Comparison of ENCODE assay signal across 2 cellular contexts in genomic region chr20:61508301-61508700, GRCh38.
TF ChIP-seq lines count a peak whose summit lies in the region.

No MANE protein-coding gene starts in this region.

TF ChIP-seq in GM23338, 12 proteins besides CTCF, POLR2A, EP300 and RAD21:
- TF ChIP-seq ETS1 (IDR thresholded peaks at IDR 0.05) (no peak), CREB1 (CRISPR knock-in tag; IDR thresholded peaks at IDR 0.05; ENCODE audit: low read depth) (no peak), JUNB (IDR thresholded peaks at IDR 0.05; ENCODE audit: unreplicated experiment) (no peak), ZNF331 (CRISPR knock-in tag; IDR thresholded peaks at IDR 0.05; ENCODE audit: low read depth) (no peak), STAT1 (IDR thresholded peaks at IDR 0.05; ENCODE audit: unreplicated experiment) (no peak), ZNF462 (CRISPR knock-in tag; IDR thresholded peaks at IDR 0.05) (no peak), NANOG (IDR thresholded peaks at IDR 0.05; ENCODE audit: borderline replicate concordance) (no peak), POLR2AphosphoS5 (IDR thresholded peaks at IDR 0.05; ENCODE audit: low read depth) (no peak), EZH2phosphoT487 (IDR thresholded peaks at IDR 0.05; ENCODE audit: unreplicated experiment) (no peak), ZNF114 (CRISPR knock-in tag; IDR thresholded peaks at IDR 0.05) (no peak), REST (IDR thresholded peaks at IDR 0.05; ENCODE audit: unreplicated experiment) (no peak), EZH2 (IDR thresholded peaks at IDR 0.05; ENCODE audit: low read depth, unreplicated experiment) (no peak)

TF ChIP-seq in H1, 55 proteins besides CTCF, POLR2A, EP300 and RAD21:
- TF ChIP-seq CBX8 (IDR thresholded peaks at IDR 0.05; ENCODE audit: borderline replicate concordance, low read depth, low read length), result no peak
- no peak for TF ChIP-seq ATF3 (IDR thresholded peaks at IDR 0.05; ENCODE audit: insufficient read depth, low read depth, low read length)
- TF ChIP-seq BACH1 (IDR thresholded peaks at IDR 0.05; ENCODE audit: low read length), result no peak
- TF ChIP-seq SIN3A (conservative IDR thresholded peaks at IDR 0.05 in 1 of 2, IDR thresholded peaks at IDR 0.05 in 1 of 2; ENCODE audit: low read depth in 1 of 2, low read length in 2 of 2), result no peak
- TF ChIP-seq FOSL1 (IDR thresholded peaks at IDR 0.05; ENCODE audit: insufficient read depth, low read depth, low read length), result no peak
- no peak for TF ChIP-seq CHD1 (IDR thresholded peaks at IDR 0.05; ENCODE audit: low read depth, low read length)
- no peak for TF ChIP-seq GTF2F1 (IDR thresholded peaks at IDR 0.05; ENCODE audit: borderline replicate concordance, low read depth, low read length)
- TF ChIP-seq BRCA1 (IDR thresholded peaks at IDR 0.05; ENCODE audit: low read depth, low read length), result no peak
- no peak for TF ChIP-seq SP4 (IDR thresholded peaks at IDR 0.05; ENCODE audit: low read length)
- no peak for TF ChIP-seq CREB1 (IDR thresholded peaks at IDR 0.05)
